ENCODE assay signal across 9 cellular contexts in the genomic region with DNA sequence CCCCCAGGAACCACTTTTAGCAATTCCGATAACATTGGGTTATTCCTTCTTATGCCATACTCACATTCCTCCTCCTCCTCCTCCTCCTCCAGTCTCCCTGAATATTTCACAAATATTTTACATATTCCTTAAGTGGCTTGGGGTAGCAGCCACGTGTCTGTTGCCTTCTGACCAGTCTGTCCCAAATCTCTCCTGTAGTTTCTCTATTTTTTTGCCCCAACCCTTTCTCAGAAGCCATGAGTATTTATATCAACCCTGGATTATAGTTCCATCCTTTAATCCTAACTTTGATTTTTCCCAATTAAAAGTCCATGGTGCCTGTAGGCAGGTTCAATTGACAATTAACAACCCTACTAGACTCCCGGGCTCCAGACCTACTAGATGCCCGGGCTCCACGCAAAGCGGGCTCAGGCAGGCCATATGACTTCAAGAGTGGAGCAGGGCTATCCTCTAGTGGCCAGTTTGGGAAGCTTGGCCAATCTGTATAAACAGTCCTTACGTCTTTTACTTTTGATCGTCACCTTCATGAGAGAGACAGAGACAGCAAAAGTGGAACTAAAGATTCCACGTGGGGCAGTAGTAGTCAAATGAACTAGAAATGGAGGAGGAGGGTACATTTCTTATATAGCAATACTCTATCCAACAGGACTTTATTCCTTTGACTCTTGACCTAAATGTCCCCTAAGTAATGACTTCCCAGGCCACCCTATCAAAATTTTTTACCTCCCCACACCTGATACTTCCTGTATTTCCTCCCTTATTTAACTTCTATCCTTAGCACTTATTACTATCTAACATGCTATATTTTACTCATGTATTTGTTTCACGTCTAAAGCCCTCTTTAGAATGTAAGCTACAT.
DNase-seq lines count a peak whose midpoint lies in the region; ATAC-seq and TF ChIP-seq lines count a peak whose summit lies in the region.
"Had no signal": no experiment of that assay in that cellular context is flagged by ENCODE, and none has a peak within 500 bp of the region (broad histone marks: within the 10 kb centered on the region; RNA-seq: fewer than 3 reads in every experiment).

No MANE protein-coding gene starts in this region.

- H3K27me3 ChIP-seq in hepatocyte = peaks cover 19% of the 10 kb centered on the region

- no peaks in the 10 kb centered on the region for H3K4me1 Mint-ChIP-seq in activated CD4-positive, alpha-beta T cell treated with anti-CD3 and anti-CD28 coated beads for 36 hours

- 28% methylated on average over 10 of the region's 10 CpGs for WGBS in hepatocyte (ENCODE audit: low lambda C conversion rate, missing lambda C conversion rate)

- in situ Hi-C loops in astrocyte of the cerebellum (cut with HindIII; ENCODE audit: low sequenced_read_pairs) = no loop called here

- TF ChIP-seq CTCF in astrocyte of the cerebellum (IDR thresholded peaks at IDR 0.05; ENCODE audit: low read depth, low read length, missing control alignments) = peak; percentile 99
- TF ChIP-seq CTCF in hepatocyte (IDR thresholded peaks at IDR 0.05; ENCODE audit: poor library complexity) = peak; percentile 92
- peak; percentile 97 for TF ChIP-seq CTCF in retinal pigment epithelial cell (conservative IDR thresholded peaks at IDR 0.05; ENCODE audit: low read depth, low read length)

- no peak overlapping the region for H3K4me3 Mint-ChIP-seq in activated CD4-positive, alpha-beta T cell treated with anti-CD3 and anti-CD28 coated beads for 36 hours

- H3K79me2 ChIP-seq in hepatocyte = no peaks in the 10 kb centered on the region

- peaks cover 4% of the 10 kb centered on the region for H3K4me1 ChIP-seq in hepatocyte (ENCODE audit: insufficient read depth)

- no peaks in the 10 kb centered on the region for H3K9me3 ChIP-seq in hepatocyte (ENCODE audit: low read depth)

- H3K36me3 Mint-ChIP-seq in activated CD4-positive, alpha-beta T cell treated with anti-CD3 and anti-CD28 coated beads for 36 hours (ENCODE audit: low read depth) = peaks cover 20% of the 10 kb centered on the region

- no peaks in the 10 kb centered on the region for H3K27me3 Mint-ChIP-seq in activated CD4-positive, alpha-beta T cell treated with anti-CD3 and anti-CD28 coated beads for 36 hours

- no peak overlapping the region for H3K27ac Mint-ChIP-seq in activated CD4-positive, alpha-beta T cell treated with anti-CD3 and anti-CD28 coated beads for 36 hours

- peak; percentile 39 for DNase-seq in activated CD4-positive, alpha-beta T cell treated with anti-CD3 and anti-CD28 coated beads for 36 hours
- no peak for DNase-seq in activated CD4-positive, alpha-beta T cell treated with anti-CD3 and anti-CD28 coated beads, Interleukin-2, amount 50 U/mL, for 48 hours
- DNase-seq in NCI-H82 (lab: John Stamatoyannopoulos, UW) = peak; percentile 81
- peak; percentile 37 for DNase-seq in astrocyte of the cerebellum (ENCODE audit: low read depth)
- DNase-seq in hepatocyte (ENCODE audit: low spot score) = peak; percentile 73
- no peak for DNase-seq in retinal pigment epithelial cell (ENCODE audit: low read depth)
- DNase-seq in GM19238 (ENCODE audit: insufficient read length, low spot score) = no peak

- intact Hi-C loops in activated CD4-positive, alpha-beta T cell treated with anti-CD3 and anti-CD28 coated beads for 36 hours (cut with DNase I, micrococcal nuclease) = loop anchor here in 1 of 2 experiments (2.0 kb wide), 1 partner anchor 132 kb away; no protein-coding TSS in a partner anchor

- H3K4me2 ChIP-seq in hepatocyte = peak overlapping the region; percentile 60

- no peaks in the 10 kb centered on the region for H3K36me3 ChIP-seq in hepatocyte (replicated peaks; ENCODE audit: insufficient read depth, low read depth)

- no peak overlapping the region for H2AFZ ChIP-seq in hepatocyte

- no peak overlapping the region for H3K4me3 ChIP-seq in astrocyte of the cerebellum (ENCODE audit: low read depth, low read length)
- H3K4me3 ChIP-seq in hepatocyte = no peak overlapping the region
- no peak overlapping the region for H3K4me3 ChIP-seq in retinal pigment epithelial cell (ENCODE audit: low read length)

- no peaks in the 10 kb centered on the region for H4K20me1 ChIP-seq in hepatocyte (ENCODE audit: insufficient read depth, poor library complexity, severe bottlenecking)

- no peak overlapping the region for H3K27ac ChIP-seq in hepatocyte
- H3K27ac ChIP-seq: epithelial cell of prostate had no signal

- CTCF ChIA-PET in activated CD4-positive, alpha-beta T cell treated with anti-CD3 and anti-CD28 coated beads for 36 hours (lab: Charles Lee) = interaction anchor here (0.6 to 1.6 kb wide), 3 partner anchors 49 to 210 kb away, joined by 3 to 5 read pairs (median 5); no protein-coding TSS in a partner anchor

- ATAC-seq in activated CD4-positive, alpha-beta T cell treated with anti-CD3 and anti-CD28 coated beads for 36 hours = peak; percentile 78
- peak; percentile 74 for ATAC-seq in HG02938 (IDR thresholded peaks at IDR 0.05; ENCODE audit: unreplicated experiment)

- no peaks in the 10 kb centered on the region for H3K9me2 ChIP-seq in hepatocyte (replicated peaks; ENCODE audit: insufficient read depth)

- POLR2A ChIA-PET in activated CD4-positive, alpha-beta T cell treated with anti-CD3 and anti-CD28 coated beads for 36 hours (lab: Charles Lee) = no interaction called here

- no peaks in the 10 kb centered on the region for H3K9me3 Mint-ChIP-seq in activated CD4-positive, alpha-beta T cell treated with anti-CD3 and anti-CD28 coated beads for 36 hours (ENCODE audit: low read depth)

Comparison
In these comparisons a context has a peak if more than half of its experiments do, and no peak if none do; other contexts are left out.
1. DNase-seq: peak in activated CD4-positive, alpha-beta T cell treated with anti-CD3 and anti-CD28 coated beads for 36 hours (single experiment), NCI-H82 (single experiment), astrocyte of the cerebellum (single experiment) and hepatocyte (single experiment); none in activated CD4-positive, alpha-beta T cell treated with anti-CD3 and anti-CD28 coated beads, Interleukin-2, amount 50 U/mL, for 48 hours (0 of 2), retinal pigment epithelial cell (single experiment) and GM19238 (single experiment).
2. Peak in every context shown above with its lines, with median percentiles within 50 percentile points of each other: CTCF ChIP-seq.